ENCODE assay signal across 25 cellular contexts in the genomic region with DNA sequence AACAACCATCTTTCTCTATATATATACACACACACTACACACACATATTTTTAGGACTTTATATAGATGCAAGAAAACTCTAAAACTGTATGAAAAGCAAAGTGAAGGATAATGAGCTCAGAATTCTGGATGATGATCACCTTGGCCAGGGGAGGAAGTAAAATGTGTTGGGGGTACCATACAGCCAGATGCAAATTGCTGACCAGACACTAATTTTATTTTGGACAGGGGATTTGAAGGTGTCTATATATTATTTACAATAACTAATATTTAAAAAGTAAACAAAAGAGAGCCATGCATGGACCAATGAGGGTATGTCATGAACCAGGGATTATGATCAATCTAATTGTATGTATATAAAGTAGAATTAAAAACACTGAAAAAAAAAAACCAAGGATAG. TPM values are rescaled to one million over a fixed set of nuclear protein-coding genes. Genes with fewer than 3 reads are reported as not detected.
"Had no signal": no experiment of that assay in that cellular context is flagged by ENCODE, and none has a peak within 500 bp of the region (broad histone marks: within the 10 kb centered on the region; RNA-seq: fewer than 3 reads in every experiment).

No MANE protein-coding gene starts in this region.

- H3K27me3 ChIP-seq: colonic mucosa, gastrocnemius medialis, neural progenitor cell, ovary, spleen, suprapubic skin, thyroid gland had no signal

- H3K27ac ChIP-seq: colonic mucosa, gastrocnemius medialis, lower lobe of right lung, neural progenitor cell, psoas muscle, skin epidermis, spleen, suprapubic skin had no signal

- H3K4me3 ChIP-seq: colonic mucosa, gastrocnemius medialis, lower lobe of right lung, neural progenitor cell, ovary, psoas muscle, skin epidermis, spleen, suprapubic skin, thyroid gland had no signal

- H3K9me3 ChIP-seq: colonic mucosa, gastrocnemius medialis, lower lobe of right lung, ovary, psoas muscle, spleen, suprapubic skin, thyroid gland had no signal

- H3K4me1 ChIP-seq: neural progenitor cell had no signal

- H3K36me3 Mint-ChIP-seq: naive thymus-derived CD8-positive, alpha-beta T cell; neural progenitor cell; stimulated activated naive B cell treated with anti-CD40 and anti-IgM and Interleukin-4, amounts not matched to agents 10 μg/mL and 1 μg/mL and 100 μg/mL, for 72 hours had no signal

- H3K9ac ChIP-seq: neural progenitor cell had no signal

- H3K27ac Mint-ChIP-seq: endodermal cell; naive thymus-derived CD8-positive, alpha-beta T cell; neural progenitor cell; stimulated activated naive B cell treated with anti-CD40 and anti-IgM and Interleukin-4, amounts not matched to agents 10 μg/mL and 1 μg/mL and 100 μg/mL, for 72 hours; stimulated activated naive CD8-positive, alpha-beta T cell treated with anti-CD3 and anti-CD28 coated beads, Interleukin-15, Interleukin-2, amounts not matched to agents 100 ng/mL and 50 ng/mL, for 24 hours had no signal

- DNase-seq: colonic mucosa; effector CD8-positive, alpha-beta T cell; endodermal cell; foreskin fibroblast; gastrocnemius medialis; head of caudate nucleus; left ventricle myocardium superior; lower lobe of right lung; naive thymus-derived CD8-positive, alpha-beta T cell; nucleus accumbens; psoas muscle; right cardiac atrium; spleen; stimulated activated CD4-positive, alpha-beta T cell treated with anti-CD3 and anti-CD28 coated beads, Interleukin-4, amount 100 ng/mL, for 4 hours; stimulated activated naive B cell treated with anti-CD40 and anti-IgM and Interleukin-4, amounts not matched to agents 10 μg/mL and 1 μg/mL and 100 μg/mL, for 72 hours; trophoblast cell had no signal

- H2AFZ ChIP-seq: neural progenitor cell had no signal

- H3K4me3 Mint-ChIP-seq: dendritic cell treated with granulocyte-macrophage colony-stimulating factor and Interleukin-4, amounts not matched to agents 40 ng/mL and 50 ng/mL, for 4 days; endodermal cell; naive thymus-derived CD8-positive, alpha-beta T cell; neural progenitor cell; stimulated activated naive B cell treated with anti-CD40 and anti-IgM and Interleukin-4, amounts not matched to agents 10 μg/mL and 1 μg/mL and 100 μg/mL, for 72 hours; stimulated activated naive CD8-positive, alpha-beta T cell treated with anti-CD3 and anti-CD28 coated beads, Interleukin-15, Interleukin-2, amounts not matched to agents 100 ng/mL and 50 ng/mL, for 24 hours had no signal

- FAIRE-seq: keratinocyte had no signal

- H3K36me3 ChIP-seq: colonic mucosa, gastrocnemius medialis, lower lobe of right lung, neural progenitor cell, ovary, spleen, suprapubic skin, thyroid gland had no signal

- ATAC-seq: esophagus mucosa; gastrocnemius medialis; left ventricle myocardium superior; lower lobe of right lung; naive thymus-derived CD8-positive, alpha-beta T cell; psoas muscle; right cardiac atrium; stimulated activated naive B cell treated with anti-CD40 and anti-IgM and Interleukin-4, amounts not matched to agents 10 μg/mL and 1 μg/mL and 100 μg/mL, for 72 hours had no signal

- H3K4me2 ChIP-seq: neural progenitor cell had no signal

- H3K9me3 Mint-ChIP-seq: dendritic cell treated with granulocyte-macrophage colony-stimulating factor and Interleukin-4, amounts not matched to agents 40 ng/mL and 50 ng/mL, for 4 days; naive thymus-derived CD8-positive, alpha-beta T cell; stimulated activated naive B cell treated with anti-CD40 and anti-IgM and Interleukin-4, amounts not matched to agents 10 μg/mL and 1 μg/mL and 100 μg/mL, for 72 hours; stimulated activated naive CD8-positive, alpha-beta T cell treated with anti-CD3 and anti-CD28 coated beads, Interleukin-15, Interleukin-2, amounts not matched to agents 100 ng/mL and 50 ng/mL, for 24 hours had no signal

RNA-seq across cellular contexts. Expression of a gene that starts 20.2 kb away (rescaled TPM):
- total RNA-seq: left ventricle myocardium superior had no signal
